Comparison of ENCODE assay signal across 15 cellular contexts in the genomic region with DNA sequence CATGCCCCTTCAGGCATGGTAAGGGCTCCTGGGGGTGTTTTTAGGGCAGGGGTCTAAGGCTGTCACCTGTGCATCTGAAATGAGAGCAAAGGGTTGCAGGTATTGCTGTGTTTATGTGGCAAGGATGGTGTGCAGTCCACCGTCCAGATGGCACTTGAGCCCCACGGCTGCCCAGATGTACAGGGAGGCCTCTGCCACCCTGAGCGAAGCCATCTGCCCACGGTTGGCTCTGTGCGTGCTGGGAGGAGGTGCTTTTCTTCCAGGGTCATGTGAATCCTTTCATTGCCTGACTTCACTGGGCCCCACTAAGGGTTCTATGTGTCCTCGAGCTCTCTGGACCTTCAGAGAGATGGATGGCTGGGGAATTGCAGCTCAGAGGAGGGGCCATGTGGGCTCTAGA.
A peak's percentile ranks its signal among the peaks of the same experiment; 100 is the strongest.
DNase-seq lines count a peak whose midpoint lies in the region; ATAC-seq, FAIRE-seq and TF ChIP-seq lines count a peak whose summit lies in the region.
"Had no signal": no experiment of that assay in that cellular context is flagged by ENCODE, and none has a peak within 500 bp of the region (broad histone marks: within the 10 kb centered on the region; RNA-seq: fewer than 3 reads in every experiment).

No MANE protein-coding gene starts in this region.

- H3K36me3 ChIP-seq in left ventricle myocardium inferior: no peaks in the 10 kb centered on the region
- H3K36me3 ChIP-seq in heart right ventricle: no peaks in the 10 kb centered on the region
- peaks cover 0 to 4% of the 10 kb centered on the region in 2 donors for H3K36me3 ChIP-seq in kidney (ENCODE audit: control insufficient read depth in 1 of 2, insufficient read depth in 2 of 2, low read length in 2 of 2)

- FAIRE-seq in kidney (lab: Jason Lieb, UNC): no peak
- no peak for FAIRE-seq in GM12891 (lab: Jason Lieb, UNC)
- FAIRE-seq: GM19239 had no signal

- peaks cover 1% of the 10 kb centered on the region for H3K4me1 ChIP-seq in left ventricle myocardium inferior
- H3K4me1 ChIP-seq in heart right ventricle: peaks cover 0 to under 1% (median 0%) of the 10 kb centered on the region in 9 donors
- no peaks in the 10 kb centered on the region for H3K4me1 ChIP-seq in kidney (ENCODE audit: control insufficient read depth in 1 of 2, insufficient read depth in 1 of 2, low read depth in 1 of 2, low read length in 2 of 2)

- ATAC-seq in heart right ventricle (no peak), sciatic nerve (no peak)
- ATAC-seq: HCT116 had no signal

- intact Hi-C loops in left ventricle myocardium inferior (cut with micrococcal nuclease) (no loop called here), heart right ventricle (cut with DNase I) (no loop called here), kidney (cut with DNase I) (no loop called here), posterior vena cava (cut with DNase I) (no loop called here), sciatic nerve (cut with DNase I) (no loop called here)

- H3K9me3 ChIP-seq in left ventricle myocardium inferior (replicated peaks) (peaks cover 21% of the 10 kb centered on the region), heart right ventricle (peaks cover 0 to 22% (median 4%) of the 10 kb centered on the region in 11 donors), kidney (ENCODE audit: control insufficient read depth in 1 of 2, low read length in 2 of 2) (peaks cover 0 to 7% of the 10 kb centered on the region in 2 donors)

- WGBS in heart right ventricle, 2 donors: 75 to 79% methylated on average over 6 of the region's 6 CpGs

- H3K27me3 ChIP-seq in left ventricle myocardium inferior (ENCODE audit: low read depth) (no peaks in the 10 kb centered on the region), heart right ventricle (no peaks in the 10 kb centered on the region)

- H3K4me3 ChIP-seq in left ventricle myocardium inferior (no peak overlapping the region), heart right ventricle (no peak overlapping the region), kidney (ENCODE audit: low read length in 2 of 2) (no peak overlapping the region)

- DNase-seq in left ventricle myocardium inferior (peak; percentile 5), heart right ventricle (no peak), NCI-H524 (lab: John Stamatoyannopoulos, UW) (peak; percentile 66 to 90), kidney (peak; percentile 51), posterior vena cava (ENCODE audit: low spot score) (peak; percentile 19), sciatic nerve (ENCODE audit: low spot score) (no peak), GM12891 (ENCODE audit: insufficient read length, low spot score) (no peak)
- DNase-seq in stimulated activated CD4-positive, alpha-beta T cell treated with anti-CD3 and anti-CD28 coated beads, Interleukin-4, amount 100 ng/mL, for 1 hour: no peak
- DNase-seq: ACHN; CD4-positive, alpha-beta memory T cell; DND-41 had no signal

- no peak overlapping the region for H3K9ac ChIP-seq in kidney (ENCODE audit: low read length in 2 of 2)

- H3K27ac ChIP-seq in left ventricle myocardium inferior (replicated peaks) (no peak overlapping the region), heart right ventricle (no peak overlapping the region), kidney (ENCODE audit: low read depth in 2 of 2, low read length in 2 of 2) (no peak overlapping the region)
- H3K27ac ChIP-seq: C4-2B, HL-60 had no signal

- TF ChIP-seq POLR2A in GM12891 (IDR thresholded peaks at IDR 0.05; ENCODE audit: low read depth, low read length): no peak

- TF ChIP-seq CTCF in left ventricle myocardium inferior (IDR thresholded peaks at IDR 0.05; ENCODE audit: borderline replicate concordance): no peak
- TF ChIP-seq CTCF in heart right ventricle (IDR thresholded peaks at IDR 0.05): no peak
- no peak for TF ChIP-seq CTCF in kidney (IDR thresholded peaks at IDR 0.05; ENCODE audit: borderline replicate concordance, extremely low read depth, insufficient read depth)

TF ChIP-seq in GM12891, 5 proteins besides CTCF, POLR2A, EP300 and RAD21:
- TF ChIP-seq POU2F2 (IDR thresholded peaks at IDR 0.05; ENCODE audit: low read depth, low read length) (no peak), PAX5 (IDR thresholded peaks at IDR 0.05; ENCODE audit: insufficient read depth, low read length, severe bottlenecking) (no peak), POLR2AphosphoS5 (IDR thresholded peaks at IDR 0.05; ENCODE audit: low read depth, low read length) (no peak), TAF1 (IDR thresholded peaks at IDR 0.05; ENCODE audit: low read depth, low read length) (no peak), SPI1 (IDR thresholded peaks at IDR 0.05; ENCODE audit: low read depth, low read length) (no peak)

Comparison
In these comparisons a context has a peak if more than half of its experiments do, and no peak if none do; other contexts are left out.
1. DNase-seq: peak in left ventricle myocardium inferior (single experiment), NCI-H524 (2 of 2), kidney (single experiment) and posterior vena cava (single experiment); none in heart right ventricle (0 of 2), sciatic nerve (single experiment), stimulated activated CD4-positive, alpha-beta T cell treated with anti-CD3 and anti-CD28 coated beads, Interleukin-4, amount 100 ng/mL, for 1 hour (single experiment) and GM12891 (single experiment).